In genomic region chr17:39916918-39917317, GRCh38 we compare ENCODE assay signal across 12 cellular contexts. TPM values are rescaled to one million over a fixed set of nuclear protein-coding genes. Genes with fewer than 3 reads are reported as not detected.
DNase-seq lines count a peak whose midpoint lies in the region; ATAC-seq, FAIRE-seq and TF ChIP-seq lines count a peak whose summit lies in the region.
"Had no signal": no experiment of that assay in that cellular context is flagged by ENCODE, and none has a peak within 500 bp of the region (broad histone marks: within the 10 kb centered on the region; RNA-seq: fewer than 3 reads in every experiment).

No MANE protein-coding gene starts in this region.

- 54 to 66% (median 56%) methylated on average over 7 of the region's 7 CpGs for WGBS in small intestine, 3 donors

- H3K4me3 ChIP-seq in fibroblast of pulmonary artery (replicated peaks; ENCODE audit: low read depth, low read length) (no peak overlapping the region), small intestine (ENCODE audit: low read depth in 1 of 2, low read length in 2 of 2) (peak overlapping the region in 1 of 2 donors; percentile 16)

- H3K27ac ChIP-seq in small intestine (ENCODE audit: low read depth in 1 of 2, low read length in 1 of 2), result peak overlapping the region; percentile 90 to 96

- no peak for FAIRE-seq in small intestine (lab: Jason Lieb, UNC)
- FAIRE-seq: islet of Langerhans had no signal

- TF ChIP-seq CTCF in fibroblast of pulmonary artery (IDR thresholded peaks at IDR 0.05; ENCODE audit: low read length, missing control alignments), result peak; percentile 6

- H3K36me3 ChIP-seq in small intestine (ENCODE audit: control insufficient read depth in 2 of 2, insufficient read depth in 2 of 2, low read length in 2 of 2), result peaks cover 4 to 14% of the 10 kb centered on the region in 2 donors

- H3K27me3 ChIP-seq in small intestine (ENCODE audit: control insufficient read depth in 2 of 2, insufficient read depth in 2 of 2, low read length in 2 of 2), result no peaks in the 10 kb centered on the region

- no peak for ATAC-seq in HG02763 (IDR thresholded peaks at IDR 0.05; ENCODE audit: unreplicated experiment)

- H3K9me3 ChIP-seq in small intestine (ENCODE audit: control insufficient read depth, low read depth), result no peaks in the 10 kb centered on the region

- peak; percentile 1 for DNase-seq in NCI-H510A treated with DMSO at 0.1 percent for 48 hours (lab: John Stamatoyannopoulos, UW)
- no peak for DNase-seq in NCI-H510A (lab: John Stamatoyannopoulos, UW)
- peak; percentile 15 for DNase-seq in RPMI7951 (ENCODE audit: low read depth)
- no peak for DNase-seq in fibroblast of pulmonary artery (ENCODE audit: low read depth)
- no peak for DNase-seq in small intestine
- DNase-seq in cerebellum (ENCODE audit: low spot score), result no peak
- DNase-seq in activated naive CD4-positive, alpha-beta T cell treated with Interleukin-2 at 50 U/mL for 16 hours, result no peak
- DNase-seq: activated naive CD4-positive, alpha-beta T cell; NCI-H2081; RPMI8226 had no signal

- H3K4me1 ChIP-seq in small intestine (ENCODE audit: control insufficient read depth in 2 of 2, insufficient read depth in 1 of 2, low read depth in 1 of 2, low read length in 1 of 2), result peaks cover 0 to 7% of the 10 kb centered on the region in 2 donors

RNA-seq across cellular contexts. Expression of gene GSDMB, which starts 1.5 kb away (rescaled TPM):
- 0.39 and 0.60 TPM in 2 replicates for total RNA-seq in RPMI7951 (2014; rRNA removed; shearing (Covaris generic))
- polyA plus RNA-seq in small intestine, result 100 to 1,000 TPM; 121 to 255 (median 209) TPM
- 16.2 TPM for total RNA-seq in cerebellum

RNA-seq across cellular contexts. Expression of gene ORMDL3, which starts 10.5 kb away (rescaled TPM):
- 22.1 and 23.8 TPM in 2 replicates for total RNA-seq in RPMI7951 (2014; rRNA removed; shearing (Covaris generic))
- 10 to 100 TPM; 60.7 to 72.5 (median 71.6) TPM for polyA plus RNA-seq in small intestine
- total RNA-seq in cerebellum, result 43.9 TPM

RNA-seq across cellular contexts. Expression of gene LRRC3C, which starts 10.6 kb away (rescaled TPM):
- not detected in 2 replicates for total RNA-seq in RPMI7951 (2014; rRNA removed; shearing (Covaris generic))
- polyA plus RNA-seq in small intestine, result not detected
- total RNA-seq in cerebellum, result not detected

RNA-seq across cellular contexts. Expression of gene GSDMA, which starts 45.9 kb away (rescaled TPM):
- not detected in 2 replicates for total RNA-seq in RPMI7951 (2014; rRNA removed; shearing (Covaris generic))
- polyA plus RNA-seq in small intestine, result under 1 TPM in 2 of 3 donors, not detected in 1; 0.54 to 0.63 TPM
- total RNA-seq in cerebellum, result not detected

RNA-seq across cellular contexts. Expression of gene ZPBP2, which starts 48.9 kb away (rescaled TPM):
- not detected in 2 replicates for total RNA-seq in RPMI7951 (2014; rRNA removed; shearing (Covaris generic))
- polyA plus RNA-seq in small intestine, result not detected
- not detected for total RNA-seq in cerebellum

Comparison
In these comparisons a context has a peak if more than half of its experiments do, and no peak if none do; other contexts are left out.
1. DNase-seq: peak in NCI-H510A treated with DMSO at 0.1 percent for 48 hours (single experiment) and RPMI7951 (single experiment); none in NCI-H510A (single experiment), fibroblast of pulmonary artery (single experiment), small intestine (single experiment), cerebellum (single experiment) and activated naive CD4-positive, alpha-beta T cell treated with Interleukin-2 at 50 U/mL for 16 hours (single experiment).
2. RNA of gene GSDMB, which starts 1.5 kb away (total RNA-seq): 16.2 TPM in cerebellum (single experiment); 0.39 to 0.60 TPM in RPMI7951; every median in the first group is over 10 times any median in the second.